Comparison of ENCODE assay signal across 28 cellular contexts in genomic region chr10:33719005-33719703, GRCh38.
DNase-seq lines count a peak whose midpoint lies in the region; ATAC-seq, FAIRE-seq and TF ChIP-seq lines count a peak whose summit lies in the region.
"Had no signal": no experiment of that assay in that cellular context is flagged by ENCODE, and none has a peak within 500 bp of the region (broad histone marks: within the 10 kb centered on the region; RNA-seq: fewer than 3 reads in every experiment).

No MANE protein-coding gene starts in this region.

- H4K8ac ChIP-seq in H1 (ENCODE audit: extremely low read depth, insufficient read depth, low read length): no peak overlapping the region; the same call in 1 of the 2 replicates

- CTCF ChIA-PET in H1 (lab: Charles Lee; ENCODE audit: partially characterized antibody): interaction anchor here (0.9 kb wide), 1 partner anchor 154 kb away, joined by 3 read pairs; no protein-coding TSS in a partner anchor

- 88% methylated on average over 8 of the region's 8 CpGs; no CpG with 5 or more reads in 1 of the 2 experiments for WGBS in H1 (ENCODE audit: extremely low coverage in 1 of 2, insufficient coverage in 1 of 2, insufficient read length in 1 of 2, insufficient replicate concordance in 2 of 2, low coverage in 1 of 2, low lambda C conversion rate in 2 of 2, missing lambda C conversion rate in 1 of 2), 2 experiments
- WGBS in heart right ventricle, 2 donors: 38 to 39% methylated on average over 8 of the region's 8 CpGs
- WGBS in pancreas, 2 donors: 28 to 39% methylated on average over 8 of the region's 8 CpGs

- H3K4me3 ChIP-seq in H1 (ENCODE audit: extremely low read depth in 1 of 4, insufficient read depth in 2 of 4, low read depth in 3 of 4, low read length in 4 of 4) (no peak overlapping the region), heart right ventricle (peak overlapping the region in 1 of 10 donors; percentile 9), pancreas (no peak overlapping the region)
- H3K4me3 ChIP-seq: skin epidermis had no signal

- H3K79me2 ChIP-seq in H1 (ENCODE audit: control insufficient read depth in 1 of 2, insufficient read depth in 2 of 2, low read length in 2 of 2): no peaks in the 10 kb centered on the region

- H3K36me3 ChIP-seq in H1 (ENCODE audit: control insufficient read depth in 2 of 4, insufficient read depth in 4 of 4, low read length in 3 of 4) (no peaks in the 10 kb centered on the region), heart right ventricle (no peaks in the 10 kb centered on the region), pancreas (no peaks in the 10 kb centered on the region)

- H2BK12ac ChIP-seq in H1 (ENCODE audit: low read depth, low read length): no peak overlapping the region

- H3K14ac ChIP-seq in H1 (ENCODE audit: insufficient read length): no peak overlapping the region

- peak; percentile 20 to 84 (median 58) for ATAC-seq in heart right ventricle
- peak in 3 of 4 donors; percentile 18 to 66 (median 56) for ATAC-seq in pancreas
- ATAC-seq in GM18909 (IDR thresholded peaks at IDR 0.05; ENCODE audit: poor library complexity, unreplicated experiment): no peak
- ATAC-seq: activated CD8-positive, alpha-beta T cell treated with anti-CD3 and anti-CD28 coated beads, Interleukin-2, amount 10 ng/mL, durations not matched to agents 7 days and 5 days; natural killer cell treated with Interleukin-12 subunit alpha and Interleukin-12 subunit beta and Interleukin-15 and Interleukin-18, amount 100 ng/mL, for 72 hours; stimulated activated naive B cell treated with anti-CD40 and anti-IgM and Interleukin-4, amounts not matched to agents 10 μg/mL and 1 μg/mL and 100 μg/mL, for 72 hours had no signal

- H2BK120ac ChIP-seq in H1 (replicated peaks; ENCODE audit: low read depth, low read length): no peak overlapping the region

- H3K56ac ChIP-seq in H1 (replicated peaks; ENCODE audit: insufficient read length, low read depth, low read length): no peak overlapping the region

- no peak for TF ChIP-seq CTCF in H1 (IDR thresholded peaks at IDR 0.05; ENCODE audit: control extremely low read depth in 1 of 3, insufficient read depth in 1 of 3, low read depth in 1 of 3, low read length in 3 of 3)
- TF ChIP-seq CTCF in heart right ventricle (IDR thresholded peaks at IDR 0.05): no peak
- no peak for TF ChIP-seq CTCF in pancreas (IDR thresholded peaks at IDR 0.05)

- no peak overlapping the region for H2BK15ac ChIP-seq in H1 (ENCODE audit: low read length)

- 0 out of 2 replicates have a peak overlapping the region, but pooled peaks have one; percentile 43 for H2BK20ac ChIP-seq in H1 (ENCODE audit: low read length)

- H3K27me3 ChIP-seq in H1 (replicated peaks in 1 of 4; ENCODE audit: control insufficient read depth in 3 of 4, extremely low read depth in 1 of 4, insufficient read depth in 3 of 4, low read length in 3 of 4) (no peaks in the 10 kb centered on the region), heart right ventricle (no peaks in the 10 kb centered on the region), pancreas (no peaks in the 10 kb centered on the region)

- TF ChIP-seq POLR2A in H1 (IDR thresholded peaks at IDR 0.05; ENCODE audit: control extremely low read depth in 1 of 2, low read depth in 2 of 2, low read length in 2 of 2): no peak

- peak; percentile 3 for DNase-seq in H4 (ENCODE audit: low spot score)
- no peak for DNase-seq in H1 (ENCODE audit: low read depth in 1 of 2, low spot score in 2 of 2)
- peak in 1 of 2 donors; percentile 16 for DNase-seq in heart right ventricle
- DNase-seq in pancreas: no peak
- DNase-seq in substantia nigra (lab: John Stamatoyannopoulos, UW): no peak
- no peak for DNase-seq in GOT3 (lab: John Stamatoyannopoulos, UW)
- DNase-seq: activated CD4-positive, alpha-beta T cell treated with anti-CD3 and anti-CD28 coated beads for 4 hours; activated CD8-positive, alpha-beta T cell treated with anti-CD3 and anti-CD28 coated beads, Interleukin-2, amount 10 ng/mL, durations not matched to agents 7 days and 5 days; activated naive CD4-positive, alpha-beta T cell treated with anti-CD3 and anti-CD28 coated beads, Interleukin-2, amount 50 U/mL, for 16 hours; amniotic stem cell; CD4-positive, alpha-beta memory T cell; EL; KG1; kidney; MM.1S; NCI-H1417; NCI-H2081; NCI-H226; NCI-H526 treated with DMSO at 0.1 percent for 48 hours; SIG-M5; stimulated activated naive B cell treated with anti-CD40 and anti-IgM and Interleukin-4, amounts not matched to agents 10 μg/mL and 1 μg/mL and 100 μg/mL, for 72 hours had no signal

- peak overlapping the region; percentile 51 for H4K91ac ChIP-seq in H1 (replicated peaks; ENCODE audit: insufficient read length, low read length)

- intact Hi-C loops in heart right ventricle (cut with DNase I) (loop anchor here in 4 of 10 donors (5.0 to 10.0 kb wide), 4 partner anchors 57 to 387 kb away; partner anchors contain the start of gene NRP1 (in 2 of the 4)), pancreas (cut with DNase I) (no loop called here)

- no peak overlapping the region for H3K4me2 ChIP-seq in H1 (ENCODE audit: insufficient read depth in 1 of 2, low read depth in 2 of 2, low read length in 2 of 2)

- no peaks in the 10 kb centered on the region for H4K20me1 ChIP-seq in H1 (replicated peaks in 1 of 2; ENCODE audit: control insufficient read depth in 1 of 2, insufficient read depth in 2 of 2, low read length in 2 of 2)

- H2AK5ac ChIP-seq in H1 (ENCODE audit: low read depth, low read length): peak overlapping the region; percentile 1; the same call in 1 of the 2 replicates

- H3K23me2 ChIP-seq in H1 (ENCODE audit: low read depth, low read length): no peaks in the 10 kb centered on the region

- H3K23ac ChIP-seq in H1 (ENCODE audit: insufficient read length): no peak overlapping the region

- H4K5ac ChIP-seq in H1 (ENCODE audit: insufficient read length, low read depth, low read length): no peak overlapping the region

- POLR2A ChIA-PET in H1 (lab: Charles Lee; ENCODE audit: partially characterized antibody): no interaction called here

- no peak overlapping the region for H3K18ac ChIP-seq in H1 (ENCODE audit: extremely low read depth, low read length)

- H3K27ac ChIP-seq in H1 (ENCODE audit: low read depth, low read length) (no peak overlapping the region), heart right ventricle (peak overlapping the region in 9 of 10 donors; percentile 9 to 80 (median 63)), pancreas (peak overlapping the region in 2 of 4 donors; percentile 9 to 30), substantia nigra (ENCODE audit: low read depth, low read length, poor library complexity, severe bottlenecking) (no peak overlapping the region)
- H3K27ac ChIP-seq: HL-60, skin epidermis, VCaP had no signal

- no peak for TF ChIP-seq EP300 in H1 (IDR thresholded peaks at IDR 0.05; ENCODE audit: borderline replicate concordance in 1 of 2, low read depth in 2 of 2, low read length in 2 of 2)

- no peak overlapping the region for H3K4ac ChIP-seq in H1 (replicated peaks; ENCODE audit: insufficient read length, low read depth, low read length)

- H3K9me3 ChIP-seq in H1 (ENCODE audit: insufficient read depth in 2 of 2, low read depth in 1 of 2, low read length in 1 of 2) (peaks cover 4 to 8% of the 10 kb centered on the region in 2 experiments; a peak in 1 of 4 replicates), heart right ventricle (peaks cover 0 to 3% (median 0%) of the 10 kb centered on the region in 11 donors), pancreas (no peaks in the 10 kb centered on the region)

- H3K4me1 ChIP-seq in H1 (replicated peaks in 1 of 4; ENCODE audit: control insufficient read depth in 3 of 4, insufficient read depth in 4 of 4, low read length in 3 of 4): peaks cover 0 to 5% (median 0%) of the 10 kb centered on the region in 4 experiments; a peak in 1 of 7 replicates
- H3K4me1 ChIP-seq in heart right ventricle: peaks cover 7 to 73% (median 52%) of the 10 kb centered on the region in 9 donors
- H3K4me1 ChIP-seq in pancreas: peaks cover 0 to 5% (median 0%) of the 10 kb centered on the region in 3 donors

- no peak overlapping the region for H2AFZ ChIP-seq in H1 (ENCODE audit: low read length)

- no peak for TF ChIP-seq RAD21 in H1 (IDR thresholded peaks at IDR 0.05 in 1 of 2, conservative IDR thresholded peaks at IDR 0.05 in 1 of 2; ENCODE audit: low read depth in 2 of 2, low read length in 2 of 2)

- no peak overlapping the region for H2BK5ac ChIP-seq in H1 (ENCODE audit: low read depth, low read length)

- no peak overlapping the region for H3K9ac ChIP-seq in H1 (replicated peaks in 1 of 4; ENCODE audit: extremely low read depth in 1 of 4, low read depth in 3 of 4, low read length in 3 of 4)

- FAIRE-seq in H1 (lab: Jason Lieb, UNC) (no peak), pancreas (lab: Jason Lieb, UNC) (no peak)
- FAIRE-seq: GM19239, H54, kidney had no signal

- H3K79me1 ChIP-seq in H1 (ENCODE audit: low read depth, low read length): no peaks in the 10 kb centered on the region

TF ChIP-seq in H1, 55 proteins besides CTCF, POLR2A, EP300 and RAD21:
- TF ChIP-seq KDM5A (IDR thresholded peaks at IDR 0.05; ENCODE audit: low read length) (no peak), SIN3A (conservative IDR thresholded peaks at IDR 0.05 in 1 of 2, IDR thresholded peaks at IDR 0.05 in 1 of 2; ENCODE audit: low read depth in 1 of 2, low read length in 2 of 2) (no peak), KDM1A (IDR thresholded peaks at IDR 0.05; ENCODE audit: borderline replicate concordance, low read length) (no peak), SP1 (IDR thresholded peaks at IDR 0.05; ENCODE audit: low read depth, low read length) (no peak), TAF1 (IDR thresholded peaks at IDR 0.05; ENCODE audit: low read depth, low read length) (no peak), NRF1 (IDR thresholded peaks at IDR 0.05; ENCODE audit: low read depth, low read length) (no peak), HDAC2 (IDR thresholded peaks at IDR 0.05; ENCODE audit: borderline replicate concordance in 1 of 2, low read depth in 2 of 2, low read length in 2 of 2) (no peak), SIRT6 (IDR thresholded peaks at IDR 0.05; ENCODE audit: low read length) (no peak), ASH2L (IDR thresholded peaks at IDR 0.05; ENCODE audit: low read length) (no peak), SIX5 (IDR thresholded peaks at IDR 0.05; ENCODE audit: low read depth, low read length) (no peak), CHD2 (IDR thresholded peaks at IDR 0.05; ENCODE audit: low read length) (no peak), BCL11A (IDR thresholded peaks at IDR 0.05; ENCODE audit: low read depth in 2 of 2, low read length in 2 of 2) (no peak)
TF ChIP-seq in H1: peak in this region for 0.

Comparison
In these comparisons a context has a peak if more than half of its experiments do, and no peak if none do; other contexts are left out.
1. H3K27ac ChIP-seq: peak in heart right ventricle (9 of 10); none in H1 (single experiment) and substantia nigra (single experiment).